19 cellular contexts compared by ENCODE assay signal in genomic region chr2:111106720-111107119, GRCh38. TPM values are rescaled to one million over a fixed set of nuclear protein-coding genes. Genes with fewer than 3 reads are reported as not detected.
DNase-seq lines count a peak whose midpoint lies in the region; ATAC-seq, FAIRE-seq and TF ChIP-seq lines count a peak whose summit lies in the region.
"Had no signal": no experiment of that assay in that cellular context is flagged by ENCODE, and none has a peak within 500 bp of the region (broad histone marks: within the 10 kb centered on the region; RNA-seq: fewer than 3 reads in every experiment).

No MANE protein-coding gene starts in this region.

- H3K4me3 ChIP-seq in K562 (no peak overlapping the region), esophagus muscularis mucosa (no peak overlapping the region), PC-9 (no peak overlapping the region)
- H3K4me3 ChIP-seq: dorsolateral prefrontal cortex, right lobe of liver, tibial artery had no signal

- no peak for FAIRE-seq in K562 (lab: Jason Lieb, UNC)

- H3K9me3 ChIP-seq in K562 (replicated peaks; ENCODE audit: control insufficient read depth, insufficient read depth, low read depth, low read length) (no peaks in the 10 kb centered on the region), esophagus muscularis mucosa (no peaks in the 10 kb centered on the region), PC-9 (ENCODE audit: insufficient read depth, low read depth) (no peaks in the 10 kb centered on the region)
- H3K9me3 ChIP-seq: right lobe of liver, tibial artery had no signal

- no peaks in the 10 kb centered on the region for H3K36me3 ChIP-seq in K562 (ENCODE audit: control insufficient read depth, insufficient read depth, low read length)
- H3K36me3 ChIP-seq in esophagus muscularis mucosa, result no peaks in the 10 kb centered on the region
- H3K36me3 ChIP-seq in PC-9 (ENCODE audit: low read depth), result no peaks in the 10 kb centered on the region
- H3K36me3 ChIP-seq: brain microvascular endothelial cell, right lobe of liver, tibial artery, WERI-Rb-1 had no signal

- H3K27ac ChIP-seq in K562 (ENCODE audit: extremely low read depth, low read depth, low read length) (no peak overlapping the region), esophagus muscularis mucosa (replicated peaks in 1 of 4) (no peak overlapping the region), PC-9 (no peak overlapping the region)
- H3K27ac ChIP-seq: brain microvascular endothelial cell, dorsolateral prefrontal cortex, right lobe of liver, tibial artery, WERI-Rb-1 had no signal

- no peaks in the 10 kb centered on the region for H3K9me2 ChIP-seq in PC-9 (ENCODE audit: insufficient read depth)

- H3K79me2 ChIP-seq in K562 (ENCODE audit: control insufficient read depth, insufficient read depth, low read length) (no peaks in the 10 kb centered on the region), PC-9 (ENCODE audit: low read depth) (no peaks in the 10 kb centered on the region)

- no peaks in the 10 kb centered on the region for H3K36me3 Mint-ChIP-seq in activated CD8-positive, alpha-beta T cell treated with anti-CD3 and anti-CD28 coated beads for 36 hours (ENCODE audit: low read depth)
- H3K36me3 Mint-ChIP-seq in activated CD8-positive, alpha-beta T cell treated with anti-CD3 and anti-CD28 coated beads, Interleukin-2, amount 10 ng/mL, durations not matched to agents 7 days and 5 days (ENCODE audit: low read depth), result no peaks in the 10 kb centered on the region
- H3K36me3 Mint-ChIP-seq: CD8-positive, alpha-beta T cell had no signal

- TF ChIP-seq POLR2A in K562 (conservative IDR thresholded peaks at IDR 0.05) (no peak), esophagus muscularis mucosa (IDR thresholded peaks at IDR 0.05; ENCODE audit: low read depth) (no peak)

- no peaks in the 10 kb centered on the region; the same call in 1 of the 2 replicates for H3F3A ChIP-seq in PC-9 (ENCODE audit: insufficient read depth, low read depth)

- intact Hi-C loops in activated CD8-positive, alpha-beta T cell treated with anti-CD3 and anti-CD28 coated beads for 36 hours (cut with micrococcal nuclease), result no loop called here
- intact Hi-C loops in K562 (cut with micrococcal nuclease) (no loop called here), esophagus muscularis mucosa (cut with DNase I) (no loop called here), PC-9 (cut with micrococcal nuclease; ENCODE audit: unreplicated experiment) (no loop called here)

- in situ Hi-C loops in K562 (cut with MboI), result no loop called here

- DNase-seq in activated CD8-positive, alpha-beta T cell treated with anti-CD3 and anti-CD28 coated beads for 36 hours, result peak; percentile 34
- DNase-seq in activated CD8-positive, alpha-beta T cell treated with anti-CD3 and anti-CD28 coated beads, Interleukin-2, amount 10 ng/mL, durations not matched to agents 7 days and 5 days, result no peak
- DNase-seq in Daoy (ENCODE audit: low read depth) (peak; percentile 32), M059J (ENCODE audit: low read depth) (peak; percentile 53), K562 (ENCODE audit: extremely low read depth in 1 of 4, low spot score in 3 of 4) (no peak), esophagus muscularis mucosa (ENCODE audit: extremely low spot score) (no peak), PC-9 (no peak), hepatic stellate cell (ENCODE audit: low spot score) (no peak)
- DNase-seq: activated gamma-delta T cell treated with Interleukin-2 at 50 U/mL for 16 hours; brain microvascular endothelial cell; CD8-positive, alpha-beta T cell; DMS 273 treated with DMSO at 0.1 percent for 48 hours; dorsolateral prefrontal cortex; left ventricle myocardium superior; right lobe of liver; Right ventricle myocardium superior; tibial artery; WERI-Rb-1 had no signal

- H3K4me2 ChIP-seq in K562 (ENCODE audit: insufficient read depth, low read length), result no peak overlapping the region
- H3K4me2 ChIP-seq in PC-9, result no peak overlapping the region

- H3K4me3 Mint-ChIP-seq in activated CD8-positive, alpha-beta T cell treated with anti-CD3 and anti-CD28 coated beads for 36 hours, result no peak overlapping the region
- H3K4me3 Mint-ChIP-seq in activated CD8-positive, alpha-beta T cell treated with anti-CD3 and anti-CD28 coated beads, Interleukin-2, amount 10 ng/mL, durations not matched to agents 7 days and 5 days, result no peak overlapping the region
- H3K4me3 Mint-ChIP-seq: CD8-positive, alpha-beta T cell; T-helper 2 cell treated with Interferon-gamma antibody and Interleukin-4, amounts not matched to agents 5 μg/mL and 100 μg/mL, for 36 hours had no signal

- TF ChIP-seq CTCF in activated CD8-positive, alpha-beta T cell treated with anti-CD3 and anti-CD28 coated beads for 36 hours (IDR thresholded peaks at IDR 0.05), result no peak
- TF ChIP-seq CTCF in K562 (IDR thresholded peaks at IDR 0.05 in 2 of 3, conservative IDR thresholded peaks at IDR 0.05 in 1 of 3; ENCODE audit: insufficient read depth in 2 of 3, low read depth in 1 of 3, low read length in 3 of 3), result no peak
- TF ChIP-seq CTCF in esophagus muscularis mucosa (IDR thresholded peaks at IDR 0.05), result no peak
- TF ChIP-seq CTCF in PC-9 (conservative IDR thresholded peaks at IDR 0.05), result no peak

- no peaks in the 10 kb centered on the region for H3K9me3 Mint-ChIP-seq in activated CD8-positive, alpha-beta T cell treated with anti-CD3 and anti-CD28 coated beads for 36 hours
- H3K9me3 Mint-ChIP-seq in activated CD8-positive, alpha-beta T cell treated with anti-CD3 and anti-CD28 coated beads, Interleukin-2, amount 10 ng/mL, durations not matched to agents 7 days and 5 days (ENCODE audit: insufficient read depth), result no peaks in the 10 kb centered on the region
- H3K9me3 Mint-ChIP-seq: CD8-positive, alpha-beta T cell; T-helper 2 cell treated with Interferon-gamma antibody and Interleukin-4, amounts not matched to agents 5 μg/mL and 100 μg/mL, for 36 hours had no signal

- H3K4me1 Mint-ChIP-seq in activated CD8-positive, alpha-beta T cell treated with anti-CD3 and anti-CD28 coated beads for 36 hours (ENCODE audit: low read depth), result peaks cover 13% of the 10 kb centered on the region
- peaks cover under 1% of the 10 kb centered on the region for H3K4me1 Mint-ChIP-seq in activated CD8-positive, alpha-beta T cell treated with anti-CD3 and anti-CD28 coated beads, Interleukin-2, amount 10 ng/mL, durations not matched to agents 7 days and 5 days (ENCODE audit: low read depth)

- H3K9ac ChIP-seq in K562 (ENCODE audit: insufficient read depth in 1 of 2, low read depth in 2 of 2, low read length in 2 of 2), result no peak overlapping the region

- CTCF ChIA-PET in activated CD8-positive, alpha-beta T cell treated with anti-CD3 and anti-CD28 coated beads for 36 hours (lab: Charles Lee), result interaction anchor here (1.3 kb wide), 1 partner anchor 9 kb away, joined by 4 read pairs; no protein-coding TSS in a partner anchor
- CTCF ChIA-PET in activated CD8-positive, alpha-beta T cell treated with anti-CD3 and anti-CD28 coated beads, Interleukin-2, amount 10 ng/mL, durations not matched to agents 7 days and 5 days (lab: Charles Lee), result no interaction called here
- CTCF ChIA-PET in K562 (lab: Yijun Ruan, JAX; ENCODE audit: low intra/inter-chr PET ratio) (no interaction called here), PC-9 (lab: Charles Lee) (no interaction called here)

- POLR2A ChIA-PET in activated CD8-positive, alpha-beta T cell treated with anti-CD3 and anti-CD28 coated beads for 36 hours (lab: Charles Lee), result no interaction called here
- POLR2A ChIA-PET in activated CD8-positive, alpha-beta T cell treated with anti-CD3 and anti-CD28 coated beads, Interleukin-2, amount 10 ng/mL, durations not matched to agents 7 days and 5 days (lab: Charles Lee), result no interaction called here
- POLR2A ChIA-PET in K562 (lab: Yijun Ruan, JAX), result interaction anchor here (1.3 kb wide), 1 partner anchor 14 kb away, joined by 5 read pairs; the partner anchor contains the start of gene BCL2L11
- POLR2A ChIA-PET in PC-9 (lab: Charles Lee; ENCODE audit: unreplicated experiment), result no interaction called here

- no peak for TF ChIP-seq RAD21 in K562 (CRISPR knock-in tag; conservative IDR thresholded peaks at IDR 0.05 in 1 of 2, IDR thresholded peaks at IDR 0.05 in 1 of 2)

- peaks cover 27% of the 10 kb centered on the region for H3K27me3 Mint-ChIP-seq in activated CD8-positive, alpha-beta T cell treated with anti-CD3 and anti-CD28 coated beads for 36 hours
- peaks cover 15% of the 10 kb centered on the region for H3K27me3 Mint-ChIP-seq in activated CD8-positive, alpha-beta T cell treated with anti-CD3 and anti-CD28 coated beads, Interleukin-2, amount 10 ng/mL, durations not matched to agents 7 days and 5 days (ENCODE audit: low read depth)

- H3K4me1 ChIP-seq in K562 (replicated peaks in 1 of 2; ENCODE audit: control insufficient read depth in 2 of 2, insufficient read depth in 2 of 2, low read length in 2 of 2) (no peaks in the 10 kb centered on the region), esophagus muscularis mucosa (no peaks in the 10 kb centered on the region), PC-9 (replicated peaks; ENCODE audit: insufficient read depth) (peaks cover 11% of the 10 kb centered on the region)
- H3K4me1 ChIP-seq: right lobe of liver, tibial artery had no signal

- peak; percentile 71 for ATAC-seq in activated CD8-positive, alpha-beta T cell treated with anti-CD3 and anti-CD28 coated beads for 36 hours
- no peak for ATAC-seq in activated CD8-positive, alpha-beta T cell treated with anti-CD3 and anti-CD28 coated beads, Interleukin-2, amount 10 ng/mL, durations not matched to agents 7 days and 5 days
- ATAC-seq in K562, result no peak; the same call in 2 of the 3 replicates
- ATAC-seq: CD8-positive, alpha-beta T cell; left ventricle myocardium superior; right lobe of liver had no signal

- no peak for TF ChIP-seq EP300 in K562 (IDR thresholded peaks at IDR 0.05; ENCODE audit: low read length)
- TF ChIP-seq EP300 in esophagus muscularis mucosa (IDR thresholded peaks at IDR 0.05), result no peak

- BruUV-seq in K562 (replicated peaks; lab: Mats Ljungman, UMichigan), result no TSS peak
- no TSS peak for BruUV-seq in PC-9 (replicated peaks; lab: Mats Ljungman, UMichigan)

- 23% methylated on average over 4 of the region's 4 CpGs for WGBS in K562 (ENCODE audit: insufficient coverage, low coverage, missing lambda C conversion rate)
- WGBS in esophagus muscularis mucosa, result 95% methylated on average over 3 of the region's 4 CpGs

- no peaks in the 10 kb centered on the region for H3K9me1 ChIP-seq in K562 (ENCODE audit: control insufficient read depth, insufficient read depth, low read length)

- H4K20me1 ChIP-seq in K562 (replicated peaks; ENCODE audit: control insufficient read depth, insufficient read depth, low read length), result no peaks in the 10 kb centered on the region
- no peaks in the 10 kb centered on the region for H4K20me1 ChIP-seq in PC-9 (ENCODE audit: insufficient read depth)

- H2AFZ ChIP-seq in K562 (ENCODE audit: low read depth, low read length) (no peak overlapping the region), PC-9 (no peak overlapping the region)

- H3K27ac Mint-ChIP-seq in activated CD8-positive, alpha-beta T cell treated with anti-CD3 and anti-CD28 coated beads for 36 hours, result no peak overlapping the region
- no peak overlapping the region for H3K27ac Mint-ChIP-seq in activated CD8-positive, alpha-beta T cell treated with anti-CD3 and anti-CD28 coated beads, Interleukin-2, amount 10 ng/mL, durations not matched to agents 7 days and 5 days
- H3K27ac Mint-ChIP-seq: CD8-positive, alpha-beta T cell; T-helper 2 cell treated with Interferon-gamma antibody and Interleukin-4, amounts not matched to agents 5 μg/mL and 100 μg/mL, for 36 hours had no signal

- H3K27me3 ChIP-seq in K562 (ENCODE audit: control insufficient read depth in 2 of 2, insufficient read depth in 2 of 2, low read length in 2 of 2) (peaks cover 0 to 6% of the 10 kb centered on the region in 2 experiments; a peak in 2 of 5 replicates), esophagus muscularis mucosa (peaks cover 0 to 4% (median 0%) of the 10 kb centered on the region in 4 donors), PC-9 (ENCODE audit: insufficient read depth, low read depth) (no peaks in the 10 kb centered on the region)
- H3K27me3 ChIP-seq: brain microvascular endothelial cell, right lobe of liver had no signal

RNA-seq across cellular contexts. Expression of gene BCL2L11, which starts 14.0 kb away (rescaled TPM):
- total RNA-seq in activated CD8-positive, alpha-beta T cell treated with anti-CD3 and anti-CD28 coated beads for 36 hours, result 10 to 100 TPM; 19.8 to 22.6 TPM
- 10 to 100 TPM; 11.7 to 16.5 TPM for total RNA-seq in activated CD8-positive, alpha-beta T cell treated with anti-CD3 and anti-CD28 coated beads, Interleukin-2, amount 10 ng/mL, durations not matched to agents 7 days and 5 days
- total RNA-seq in Daoy (2014; rRNA removed; shearing (Covaris generic)), result 2.4 and 4.8 TPM in 2 replicates
- 6.5 and 7.6 TPM in 2 replicates for total RNA-seq in M059J (2014; rRNA removed; shearing (Covaris generic))
- 12.1 and 19.1 TPM in 2 replicates for total RNA-seq in K562 (2011; cell fraction: chromatin; rRNA removed; ENCODE audit: low replicate concordance)
- total RNA-seq in K562 (2011; cell fraction: nucleolus; rRNA removed), result 6.2 and 6.7 TPM in 2 replicates
- total RNA-seq in K562 (2011; cell fraction: nucleoplasm; rRNA removed), result 13.1 and 30.2 TPM in 2 replicates
- 4.5 and 6.4 TPM in 2 replicates for total RNA-seq in K562 (2014; rRNA removed)
- 5.0 TPM in 2 replicates for total RNA-seq in K562 (2014; rRNA removed; fragmentation: Illumina TruSeq; extraction: Trizol)
- total RNA-seq in K562 (2015; rRNA removed; fragmentation: Illumina TruSeq; extraction: Trizol), result 6.1 and 7.2 TPM in 2 replicates
- 16.1 and 18.8 TPM in 2 replicates for total RNA-seq in K562 (2021)
- polyA plus RNA-seq in K562 (2011; rRNA removed), result 3.1 and 6.4 TPM in 2 replicates
- polyA plus RNA-seq in K562 (2011; cell fraction: cytosol; rRNA removed), result 4.7 and 6.0 TPM in 2 replicates
- polyA plus RNA-seq in K562 (2011; cell fraction: nucleus; rRNA removed), result 8.6 and 12.0 TPM in 2 replicates
- 11.4 TPM in 2 replicates for polyA plus RNA-seq in K562 (2012)
- polyA plus RNA-seq in K562 (2014; fragmentation: Illumina TruSeq; extraction: Trizol), result 15.3 and 16.5 TPM in 2 replicates
- polyA plus RNA-seq in K562 (2014; fragmentation: Nextera tagmentation; extraction: Ambion mirVana), result 1 to 10 TPM; 2.2 to 2.5 TPM
- polyA plus RNA-seq in K562 (2014; rRNA removed), result 8.1 and 8.8 TPM in 2 replicates
- polyA minus RNA-seq in K562 (2011; rRNA and poly(A)+ RNA removed), result 3.4 and 6.3 TPM in 2 replicates
- polyA minus RNA-seq in K562 (2011; cell fraction: cytosol; rRNA and poly(A)+ RNA removed), result 6.0 and 9.8 TPM in 2 replicates
- polyA minus RNA-seq in K562 (2011; cell fraction: nucleus; rRNA and poly(A)+ RNA removed), result 6.9 and 13.4 TPM in 2 replicates
- total RNA-seq in esophagus muscularis mucosa, result 10 to 100 TPM in 3 of 4 donors, 1 to 10 TPM in 1; 8.9 to 16.6 (median 13.0) TPM
- 12.4 and 17.0 TPM in 2 replicates for total RNA-seq in PC-9 (2021)

Comparison
In these comparisons a context has a peak if more than half of its experiments do, and no peak if none do; other contexts are left out.
1. DNase-seq: peak in activated CD8-positive, alpha-beta T cell treated with anti-CD3 and anti-CD28 coated beads for 36 hours (single experiment), Daoy (single experiment) and M059J (single experiment); none in activated CD8-positive, alpha-beta T cell treated with anti-CD3 and anti-CD28 coated beads, Interleukin-2, amount 10 ng/mL, durations not matched to agents 7 days and 5 days (single experiment), K562 (0 of 4), esophagus muscularis mucosa (single experiment), PC-9 (0 of 2) and hepatic stellate cell (single experiment).